Comparison of ENCODE assay signal across 3 cellular contexts in genomic region chr5:142171270-142171669, GRCh38.
TF ChIP-seq lines count a peak whose summit lies in the region.

No MANE protein-coding gene starts in this region.

TF ChIP-seq in SK-N-SH, 30 proteins besides CTCF, POLR2A, EP300 and RAD21 (continues in another document):
- no peak for TF ChIP-seq NFIC (IDR thresholded peaks at IDR 0.05; ENCODE audit: borderline replicate concordance)
- no peak for TF ChIP-seq FOXM1 (IDR thresholded peaks at IDR 0.05; ENCODE audit: low read depth)
- no peak for TF ChIP-seq TEAD4 (IDR thresholded peaks at IDR 0.05; ENCODE audit: borderline replicate concordance, insufficient read depth)
- TF ChIP-seq POLR2AphosphoS5 (IDR thresholded peaks at IDR 0.05; ENCODE audit: low read depth, low read length), result no peak
- TF ChIP-seq TAF1 (IDR thresholded peaks at IDR 0.05; ENCODE audit: borderline replicate concordance, low read depth, low read length), result no peak
- TF ChIP-seq FOXJ3 (CRISPR knock-in tag; IDR thresholded peaks at IDR 0.05), result no peak
- TF ChIP-seq, protein P1, sequence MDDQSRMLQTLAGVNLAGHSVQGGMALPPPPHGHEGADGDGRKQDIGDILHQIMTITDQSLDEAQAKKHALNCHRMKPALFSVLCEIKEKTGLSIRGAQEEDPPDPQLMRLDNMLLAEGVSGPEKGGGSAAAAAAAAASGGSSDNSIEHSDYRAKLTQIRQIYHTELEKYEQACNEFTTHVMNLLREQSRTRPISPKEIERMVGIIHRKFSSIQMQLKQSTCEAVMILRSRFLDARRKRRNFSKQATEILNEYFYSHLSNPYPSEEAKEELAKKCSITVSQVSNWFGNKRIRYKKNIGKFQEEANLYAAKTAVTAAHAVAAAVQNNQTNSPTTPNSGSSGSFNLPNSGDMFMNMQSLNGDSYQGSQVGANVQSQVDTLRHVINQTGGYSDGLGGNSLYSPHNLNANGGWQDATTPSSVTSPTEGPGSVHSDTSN (IDR thresholded peaks at IDR 0.05), result no peak
- TF ChIP-seq SMC3 (IDR thresholded peaks at IDR 0.05; ENCODE audit: low read depth, low read length), result no peak
- TF ChIP-seq, protein P2, sequence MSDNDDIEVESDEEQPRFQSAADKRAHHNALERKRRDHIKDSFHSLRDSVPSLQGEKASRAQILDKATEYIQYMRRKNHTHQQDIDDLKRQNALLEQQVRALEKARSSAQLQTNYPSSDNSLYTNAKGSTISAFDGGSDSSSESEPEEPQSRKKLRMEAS (IDR thresholded peaks at IDR 0.05; ENCODE audit: low read depth), result no peak
- TF ChIP-seq, protein P3, sequence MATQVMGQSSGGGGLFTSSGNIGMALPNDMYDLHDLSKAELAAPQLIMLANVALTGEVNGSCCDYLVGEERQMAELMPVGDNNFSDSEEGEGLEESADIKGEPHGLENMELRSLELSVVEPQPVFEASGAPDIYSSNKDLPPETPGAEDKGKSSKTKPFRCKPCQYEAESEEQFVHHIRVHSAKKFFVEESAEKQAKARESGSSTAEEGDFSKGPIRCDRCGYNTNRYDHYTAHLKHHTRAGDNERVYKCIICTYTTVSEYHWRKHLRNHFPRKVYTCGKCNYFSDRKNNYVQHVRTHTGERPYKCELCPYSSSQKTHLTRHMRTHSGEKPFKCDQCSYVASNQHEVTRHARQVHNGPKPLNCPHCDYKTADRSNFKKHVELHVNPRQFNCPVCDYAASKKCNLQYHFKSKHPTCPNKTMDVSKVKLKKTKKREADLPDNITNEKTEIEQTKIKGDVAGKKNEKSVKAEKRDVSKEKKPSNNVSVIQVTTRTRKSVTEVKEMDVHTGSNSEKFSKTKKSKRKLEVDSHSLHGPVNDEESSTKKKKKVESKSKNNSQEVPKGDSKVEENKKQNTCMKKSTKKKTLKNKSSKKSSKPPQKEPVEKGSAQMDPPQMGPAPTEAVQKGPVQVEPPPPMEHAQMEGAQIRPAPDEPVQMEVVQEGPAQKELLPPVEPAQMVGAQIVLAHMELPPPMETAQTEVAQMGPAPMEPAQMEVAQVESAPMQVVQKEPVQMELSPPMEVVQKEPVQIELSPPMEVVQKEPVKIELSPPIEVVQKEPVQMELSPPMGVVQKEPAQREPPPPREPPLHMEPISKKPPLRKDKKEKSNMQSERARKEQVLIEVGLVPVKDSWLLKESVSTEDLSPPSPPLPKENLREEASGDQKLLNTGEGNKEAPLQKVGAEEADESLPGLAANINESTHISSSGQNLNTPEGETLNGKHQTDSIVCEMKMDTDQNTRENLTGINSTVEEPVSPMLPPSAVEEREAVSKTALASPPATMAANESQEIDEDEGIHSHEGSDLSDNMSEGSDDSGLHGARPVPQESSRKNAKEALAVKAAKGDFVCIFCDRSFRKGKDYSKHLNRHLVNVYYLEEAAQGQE (IDR thresholded peaks at IDR 0.05; ENCODE audit: low read depth, low read length), result no peak
- no peak for TF ChIP-seq NRF1 (IDR thresholded peaks at IDR 0.05; ENCODE audit: low read depth, low read length)
- no peak for TF ChIP-seq EZH2phosphoT487 (IDR thresholded peaks at IDR 0.05; ENCODE audit: borderline replicate concordance, low read depth)
- no peak for TF ChIP-seq RXRA (IDR thresholded peaks at IDR 0.05; ENCODE audit: borderline replicate concordance, low read depth)

TF ChIP-seq in SK-N-SH treated with all-trans-retinoic acid at 6 μM for 48 hours, 23 proteins besides CTCF, POLR2A, EP300 and RAD21:
- TF ChIP-seq BACH2 (CRISPR knock-in tag; IDR thresholded peaks at IDR 0.05; ENCODE audit: borderline replicate concordance), result no peak
- no peak for TF ChIP-seq TOX (CRISPR knock-in tag; IDR thresholded peaks at IDR 0.05; ENCODE audit: borderline replicate concordance)
- TF ChIP-seq, protein P4, sequence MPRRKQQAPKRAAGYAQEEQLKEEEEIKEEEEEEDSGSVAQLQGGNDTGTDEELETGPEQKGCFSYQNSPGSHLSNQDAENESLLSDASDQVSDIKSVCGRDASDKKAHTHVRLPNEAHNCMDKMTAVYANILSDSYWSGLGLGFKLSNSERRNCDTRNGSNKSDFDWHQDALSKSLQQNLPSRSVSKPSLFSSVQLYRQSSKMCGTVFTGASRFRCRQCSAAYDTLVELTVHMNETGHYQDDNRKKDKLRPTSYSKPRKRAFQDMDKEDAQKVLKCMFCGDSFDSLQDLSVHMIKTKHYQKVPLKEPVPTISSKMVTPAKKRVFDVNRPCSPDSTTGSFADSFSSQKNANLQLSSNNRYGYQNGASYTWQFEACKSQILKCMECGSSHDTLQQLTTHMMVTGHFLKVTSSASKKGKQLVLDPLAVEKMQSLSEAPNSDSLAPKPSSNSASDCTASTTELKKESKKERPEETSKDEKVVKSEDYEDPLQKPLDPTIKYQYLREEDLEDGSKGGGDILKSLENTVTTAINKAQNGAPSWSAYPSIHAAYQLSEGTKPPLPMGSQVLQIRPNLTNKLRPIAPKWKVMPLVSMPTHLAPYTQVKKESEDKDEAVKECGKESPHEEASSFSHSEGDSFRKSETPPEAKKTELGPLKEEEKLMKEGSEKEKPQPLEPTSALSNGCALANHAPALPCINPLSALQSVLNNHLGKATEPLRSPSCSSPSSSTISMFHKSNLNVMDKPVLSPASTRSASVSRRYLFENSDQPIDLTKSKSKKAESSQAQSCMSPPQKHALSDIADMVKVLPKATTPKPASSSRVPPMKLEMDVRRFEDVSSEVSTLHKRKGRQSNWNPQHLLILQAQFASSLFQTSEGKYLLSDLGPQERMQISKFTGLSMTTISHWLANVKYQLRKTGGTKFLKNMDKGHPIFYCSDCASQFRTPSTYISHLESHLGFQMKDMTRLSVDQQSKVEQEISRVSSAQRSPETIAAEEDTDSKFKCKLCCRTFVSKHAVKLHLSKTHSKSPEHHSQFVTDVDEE (CRISPR knock-in tag; IDR thresholded peaks at IDR 0.05), result no peak
- no peak for TF ChIP-seq RARB (CRISPR knock-in tag; IDR thresholded peaks at IDR 0.05)
- TF ChIP-seq CSDC2 (CRISPR knock-in tag; IDR thresholded peaks at IDR 0.05), result no peak

TF ChIP-seq in K562, 482 proteins besides CTCF, POLR2A, EP300 and RAD21:
- TF ChIP-seq GTF2B (IDR thresholded peaks at IDR 0.05; ENCODE audit: extremely low read depth, insufficient read length), result no peak
- TF ChIP-seq CEBPB (tag; IDR thresholded peaks at IDR 0.05), result peak; percentile 57
